8 cellular contexts compared by ENCODE assay signal in genomic region chr6:53547815-53548496, GRCh38. TPM values are rescaled to one million over a fixed set of nuclear protein-coding genes. Genes with fewer than 3 reads are reported as not detected.
DNase-seq lines count a peak whose midpoint lies in the region; ATAC-seq and TF ChIP-seq lines count a peak whose summit lies in the region.

No MANE protein-coding gene starts in this region.

- H3K27me3 Mint-ChIP-seq in CD14-positive monocyte (ENCODE audit: low read depth in 3 of 3), result peaks cover 5 to 9% (median 5%) of the 10 kb centered on the region in 3 donors

- WGBS in lower leg skin, 2 donors, result 1% methylated on average over 50 to 55 of the region's 57 CpGs

- TF ChIP-seq POLR2A in lower leg skin (IDR thresholded peaks at IDR 0.05), result no peak

- DNase-seq in CD14-positive monocyte (ENCODE audit: low spot score), result peak; percentile 94
- peak; percentile 81 for DNase-seq in NCI-H748 treated with DMSO at 0.1 percent for 48 hours (lab: John Stamatoyannopoulos, UW)
- peak; percentile 93 to 95 for DNase-seq in activated CD4-positive, alpha-beta T cell treated with anti-CD3 and anti-CD28 coated beads, Interleukin-2, amount 50 U/mL, for 48 hours
- peak; percentile 95 to 98 (median 97) for DNase-seq in dorsolateral prefrontal cortex
- peak; percentile 97 to 99 for DNase-seq in lower leg skin (ENCODE audit: low spot score in 2 of 2)
- DNase-seq in stimulated activated CD4-positive, alpha-beta T cell treated with anti-CD3 and anti-CD28 coated beads, Interleukin-4, amount 100 ng/mL, for 4 hours, result peak; percentile 89 to 94

- peaks cover under 1 to 5% (median 2%) of the 10 kb centered on the region in 7 donors for H3K9me3 Mint-ChIP-seq in CD14-positive monocyte

- peaks cover 41% of the 10 kb centered on the region for H3K4me1 Mint-ChIP-seq in CD14-positive monocyte

- H3K27me3 ChIP-seq in dorsolateral prefrontal cortex, result no peaks in the 10 kb centered on the region

- H3K36me3 Mint-ChIP-seq in CD14-positive monocyte, result no peaks in the 10 kb centered on the region

- intact Hi-C loops in CD14-positive monocyte (cut with micrococcal nuclease) (loop anchor here in 1 of 2 donors (5.0 kb wide), 1 partner anchor 44 kb away; no protein-coding TSS in a partner anchor), dorsolateral prefrontal cortex (cut with DNase I) (loop anchor here (1.0 to 5.0 kb wide), 2 partner anchors 89 to 104 kb away; no protein-coding TSS in a partner anchor), lower leg skin (cut with DNase I; ENCODE audit: low total_unique reads) (no loop called here)

- peak overlapping the region; percentile 81 to 99 (median 97) for H3K27ac ChIP-seq in dorsolateral prefrontal cortex

- ATAC-seq in GM19395 (IDR thresholded peaks at IDR 0.05; ENCODE audit: unreplicated experiment) (peak; percentile 72), HG03558 (IDR thresholded peaks at IDR 0.05; ENCODE audit: extremely low read depth, unreplicated experiment) (peak; percentile 55)

- no peak for TF ChIP-seq CTCF in CD14-positive monocyte (IDR thresholded peaks at IDR 0.05)
- peak in 50 of 56 donors; percentile 18 to 68 (median 42) for TF ChIP-seq CTCF in dorsolateral prefrontal cortex (IDR thresholded peaks at IDR 0.05 in 54 of 56, conservative IDR thresholded peaks at IDR 0.05 in 2 of 56; ENCODE audit: low read depth in 1 of 56, partially characterized antibody in 56 of 56)
- TF ChIP-seq CTCF in lower leg skin (IDR thresholded peaks at IDR 0.05), result peak in 1 of 3 donors; percentile 44

- peak overlapping the region; percentile 82 to 93 (median 87) for H3K27ac Mint-ChIP-seq in CD14-positive monocyte

- peak overlapping the region; percentile 52 to 95 (median 75) for H3K4me3 ChIP-seq in dorsolateral prefrontal cortex
- H3K4me3 ChIP-seq in lower leg skin (ENCODE audit: low read depth, poor library complexity, severe bottlenecking), result peak overlapping the region; percentile 32

- H3K4me3 Mint-ChIP-seq in CD14-positive monocyte, result peak overlapping the region; percentile 85 to 93

RNA-seq across cellular contexts. Expression of gene GCLC, which starts 3.1 kb away (rescaled TPM):
- polyA plus RNA-seq in CD14-positive monocyte, result 10 to 100 TPM in 1 of 2 donors, 1 to 10 TPM in 1; 6.4 to 10.1 TPM
- total RNA-seq in dorsolateral prefrontal cortex (100 to 1,000 TPM in 3 of 120 experiments, 10 to 100 TPM in 117; 28.3 to 113 (median 64.6) TPM), lower leg skin (10 to 100 TPM; 29.2 to 34.1 (median 30.2) TPM)

Comparison
In these comparisons a context has a peak if more than half of its experiments do, and no peak if none do; other contexts are left out.
1. Peak in every context shown above with its lines: DNase-seq, ATAC-seq, H3K4me3 ChIP-seq and H3K27ac ChIP-seq.